In genomic region chr13:21232196-21232595, GRCh38 we compare ENCODE assay signal across 15 cellular contexts. TPM values are rescaled to one million over a fixed set of nuclear protein-coding genes. Genes with fewer than 3 reads are reported as not detected.
DNase-seq lines count a peak whose midpoint lies in the region; ATAC-seq, FAIRE-seq and TF ChIP-seq lines count a peak whose summit lies in the region.
"Had no signal": no experiment of that assay in that cellular context is flagged by ENCODE, and none has a peak within 500 bp of the region (broad histone marks: within the 10 kb centered on the region; RNA-seq: fewer than 3 reads in every experiment).

No MANE protein-coding gene starts in this region.

- peak; percentile 90 for DNase-seq in Jurkat, Clone E6-1 (ENCODE audit: low read depth, low spot score)
- DNase-seq in mucosa of descending colon (peak in 1 of 3 donors; percentile 11), NCI-H146 treated with DMSO at 0.1 percent for 48 hours (lab: John Stamatoyannopoulos, UW; ENCODE audit: unreplicated experiment) (no peak), GF-D8 (lab: John Stamatoyannopoulos, UW) (no peak), urothelium cell line (ENCODE audit: low spot score) (no peak)
- DNase-seq: NCI-H1930; NK-92 treated with Interleukin-12 subunit alpha and Interleukin-12 subunit beta, amount 100 ng/mL, for 24 hours; SW 1271; upper lobe of left lung had no signal

- intact Hi-C loops in mucosa of descending colon (cut with DNase I, micrococcal nuclease): no loop called here

- H3K27ac ChIP-seq in ACC112 (ENCODE audit: low read depth, low read length): peak overlapping the region; percentile 46; the same call in 1 of the 2 replicates
- H3K27ac ChIP-seq: adrenal gland, C4-2B, upper lobe of left lung had no signal

- H3K9me3 ChIP-seq in mucosa of descending colon: no peaks in the 10 kb centered on the region
- H3K9me3 ChIP-seq: adrenal gland, upper lobe of left lung had no signal

- no peaks in the 10 kb centered on the region for H3K36me3 ChIP-seq in ACC112 (ENCODE audit: insufficient read depth, low read length)
- H3K36me3 ChIP-seq in mucosa of descending colon (ENCODE audit: low read depth): no peaks in the 10 kb centered on the region
- H3K36me3 ChIP-seq: adrenal gland, upper lobe of left lung had no signal

- no peaks in the 10 kb centered on the region for H3K27me3 ChIP-seq in ACC112 (ENCODE audit: insufficient read depth, low read length)
- H3K27me3 ChIP-seq: adrenal gland, upper lobe of left lung had no signal

- H2AFZ ChIP-seq in ACC112 (ENCODE audit: low read length, unreplicated experiment): peak overlapping the region; percentile 78

- ATAC-seq in esophagus mucosa: peak; percentile 64
- ATAC-seq in mucosa of descending colon: peak; percentile 35
- ATAC-seq in HG03175 (IDR thresholded peaks at IDR 0.05; ENCODE audit: unreplicated experiment): no peak

- H3K4me1 ChIP-seq in ACC112 (ENCODE audit: control insufficient read depth, insufficient read depth, low read length, unreplicated experiment) (peaks cover 7% of the 10 kb centered on the region), mucosa of descending colon (ENCODE audit: low read depth) (no peaks in the 10 kb centered on the region)
- H3K4me1 ChIP-seq: adrenal gland, upper lobe of left lung had no signal

- no peaks in the 10 kb centered on the region for H3K79me2 ChIP-seq in ACC112 (ENCODE audit: control insufficient read depth, insufficient read depth, low read length, unreplicated experiment)

- FAIRE-seq in urothelium cell line (lab: Jason Lieb, UNC): no peak
- FAIRE-seq: G401.6 had no signal

- no peak for TF ChIP-seq CTCF in mucosa of descending colon (IDR thresholded peaks at IDR 0.05)

- peak overlapping the region; percentile 73 for H3K4me3 ChIP-seq in ACC112 (ENCODE audit: low read depth, low read length)
- H3K4me3 ChIP-seq in Jurkat, Clone E6-1 (ENCODE audit: low read length): peak overlapping the region; percentile 40
- no peak overlapping the region for H3K4me3 ChIP-seq in mucosa of descending colon
- H3K4me3 ChIP-seq: adrenal gland, upper lobe of left lung had no signal

RNA-seq across cellular contexts. Expression of gene MRPL57, which starts 55.7 kb away (rescaled TPM):
- 49.7 TPM for polyA plus RNA-seq in Jurkat, Clone E6-1 (2012; ENCODE audit: insufficient read depth, insufficient read length)
- total RNA-seq in esophagus mucosa (14.0 TPM), mucosa of descending colon (10 to 100 TPM; 11.9 to 16.1 (median 13.8) TPM)

RNA-seq across cellular contexts. Expression of gene SKA3, which starts 55.8 kb away (rescaled TPM):
- polyA plus RNA-seq in Jurkat, Clone E6-1 (2012; ENCODE audit: insufficient read depth, insufficient read length): 59.6 TPM
- total RNA-seq in esophagus mucosa (7.7 TPM), mucosa of descending colon (1 to 10 TPM; 1.3 to 7.2 (median 2.4) TPM)
